ENCODE assay signal across 13 cellular contexts in genomic region chr1:163914785-163915413, GRCh38.
DNase-seq lines count a peak whose midpoint lies in the region; ATAC-seq, FAIRE-seq and TF ChIP-seq lines count a peak whose summit lies in the region.
"Had no signal": no experiment of that assay in that cellular context is flagged by ENCODE, and none has a peak within 500 bp of the region (broad histone marks: within the 10 kb centered on the region; RNA-seq: fewer than 3 reads in every experiment).

No MANE protein-coding gene starts in this region.

- H3K4me3 ChIP-seq in MM.1S (ENCODE audit: low read length) (no peak overlapping the region), colonic mucosa (no peak overlapping the region), ascending aorta (no peak overlapping the region)
- H3K4me3 ChIP-seq: skin epidermis had no signal

- TF ChIP-seq POLR2A in GM12892 (IDR thresholded peaks at IDR 0.05; ENCODE audit: low read depth, low read length): no peak

- H3K36me3 ChIP-seq in MM.1S (replicated peaks; ENCODE audit: insufficient read depth, low read length): no peaks in the 10 kb centered on the region
- no peaks in the 10 kb centered on the region for H3K36me3 ChIP-seq in colonic mucosa
- H3K36me3 ChIP-seq in ascending aorta: no peaks in the 10 kb centered on the region

- no peaks in the 10 kb centered on the region for H4K20me1 ChIP-seq in MM.1S (ENCODE audit: insufficient read depth, low read length)

- no peaks in the 10 kb centered on the region for H3K79me2 ChIP-seq in MM.1S (ENCODE audit: low read length)

- no peak for TF ChIP-seq CTCF in MM.1S (IDR thresholded peaks at IDR 0.05; ENCODE audit: low read length)
- no peak for TF ChIP-seq CTCF in colonic mucosa (IDR thresholded peaks at IDR 0.05)
- no peak for TF ChIP-seq CTCF in ascending aorta (IDR thresholded peaks at IDR 0.05)

- peak overlapping the region; percentile 6; the same call in 1 of the 2 replicates for H3K4me2 ChIP-seq in MM.1S (ENCODE audit: low read depth, low read length)

- ATAC-seq in GM18508 (IDR thresholded peaks at IDR 0.05; ENCODE audit: insufficient read depth, unreplicated experiment): peak; percentile 60
- peak; percentile 63 for ATAC-seq in GM21529 (IDR thresholded peaks at IDR 0.05; ENCODE audit: unreplicated experiment)
- peak; percentile 84 for ATAC-seq in HG03060 (IDR thresholded peaks at IDR 0.05; ENCODE audit: low read depth, unreplicated experiment)
- ATAC-seq: activated CD4-positive, CD25-positive, alpha-beta regulatory T cell treated with anti-CD3 and anti-CD28 coated beads, Interleukin-2, amount 50 U/mL, for 24 hours had no signal

- H3K9me3 ChIP-seq in MM.1S (replicated peaks; ENCODE audit: insufficient read depth, low read length): no peaks in the 10 kb centered on the region
- no peaks in the 10 kb centered on the region for H3K9me3 ChIP-seq in colonic mucosa
- H3K9me3 ChIP-seq in ascending aorta: no peaks in the 10 kb centered on the region

- H3K9ac ChIP-seq in MM.1S (ENCODE audit: low read length): no peak overlapping the region
- no peak overlapping the region for H3K9ac ChIP-seq in colonic mucosa (ENCODE audit: low read depth in 2 of 2, low read length in 2 of 2)

- intact Hi-C loops in colonic mucosa (cut with DNase I): no loop called here
- intact Hi-C loops in ascending aorta (cut with DNase I): no loop called here

- peaks cover 4% of the 10 kb centered on the region; the same call in 1 of the 2 replicates for H3F3A ChIP-seq in MM.1S (ENCODE audit: insufficient read depth, low read length)

- H3K4me1 ChIP-seq in MM.1S (ENCODE audit: low read length): peaks cover 9% of the 10 kb centered on the region
- no peaks in the 10 kb centered on the region for H3K4me1 ChIP-seq in colonic mucosa
- H3K4me1 ChIP-seq in ascending aorta: no peaks in the 10 kb centered on the region

- FAIRE-seq in GM12892 (lab: Jason Lieb, UNC): no peak

- no peak overlapping the region for H2AFZ ChIP-seq in MM.1S (ENCODE audit: low read length)

- H3K27ac ChIP-seq in MM.1S (ENCODE audit: low read length) (no peak overlapping the region), colonic mucosa (no peak overlapping the region), ascending aorta (no peak overlapping the region)
- H3K27ac ChIP-seq: skin epidermis had no signal

- H3K9me2 ChIP-seq in MM.1S (replicated peaks; ENCODE audit: insufficient read depth, low read length): no peaks in the 10 kb centered on the region

- H3K27me3 ChIP-seq in MM.1S (replicated peaks; ENCODE audit: insufficient read depth, low read length) (peaks cover 50% of the 10 kb centered on the region), colonic mucosa (no peaks in the 10 kb centered on the region), ascending aorta (no peaks in the 10 kb centered on the region)

- DNase-seq in MM.1S (peak; percentile 67), GM12892 (ENCODE audit: insufficient read length) (no peak), colonic mucosa (no peak), ascending aorta (ENCODE audit: low spot score in 2 of 2) (no peak), HuH-7 (ENCODE audit: low spot score) (no peak)
- DNase-seq: activated T-cell treated with anti-CD3 and anti-CD28 coated beads, Interleukin-2, amount 50 U/mL, for 24 hours; mesendoderm; NCI-H2107 had no signal
